18 cellular contexts compared by ENCODE assay signal in genomic region chr1:169762699-169763098, GRCh38. TPM values are rescaled to one million over a fixed set of nuclear protein-coding genes. Genes with fewer than 3 reads are reported as not detected.
"Had no signal": no experiment of that assay in that cellular context is flagged by ENCODE, and none has a peak within 500 bp of the region (broad histone marks: within the 10 kb centered on the region; RNA-seq: fewer than 3 reads in every experiment).

No MANE protein-coding gene starts in this region.

- H3K9me3 ChIP-seq: esophagus muscularis mucosa, gastrocnemius medialis, heart right ventricle, left lung, lower lobe of right lung, psoas muscle, upper lobe of right lung, vagina had no signal

- H3K36me3 ChIP-seq: esophagus muscularis mucosa, gastrocnemius medialis, heart right ventricle, left lung, lower lobe of right lung, upper lobe of right lung, vagina had no signal

- H3K27me3 ChIP-seq: esophagus muscularis mucosa, gastrocnemius medialis, left lung, upper lobe of right lung, vagina had no signal

- ATAC-seq: effector memory CD8-positive, alpha-beta T cell; gastrocnemius medialis; heart right ventricle; left lung; lower lobe of right lung; psoas muscle; sciatic nerve; upper lobe of right lung had no signal

- H3K4me1 ChIP-seq: esophagus muscularis mucosa, left lung, lower lobe of right lung, psoas muscle, upper lobe of right lung, vagina had no signal

- H3K27ac ChIP-seq: epithelial cell of prostate, esophagus muscularis mucosa, gastrocnemius medialis, heart right ventricle, left lung, lower lobe of right lung, psoas muscle, upper lobe of right lung, vagina had no signal

- DNase-seq: effector memory CD8-positive, alpha-beta T cell; gastrocnemius medialis; heart right ventricle; hypothalamus; kidney glomerular epithelial cell; left lung; lower lobe of right lung; naive B cell; occipital lobe; psoas muscle; stimulated activated CD4-positive, alpha-beta T cell treated with anti-CD3 and anti-CD28 coated beads, Interleukin-12 subunit alpha, Interleukin-12 subunit beta, amount 100 ng/mL, for 4 hours; stimulated activated naive CD4-positive, alpha-beta T cell treated with Interleukin-2 at 50 U/mL for 16 hours; upper lobe of right lung had no signal

- H3K4me3 ChIP-seq: esophagus muscularis mucosa, gastrocnemius medialis, heart right ventricle, left lung, lower lobe of right lung, psoas muscle, upper lobe of right lung, vagina had no signal

RNA-seq across cellular contexts. Expression of gene SELE, which starts 28.8 kb away (rescaled TPM):
- total RNA-seq: fibroblast of villous mesenchyme had no signal

RNA-seq across cellular contexts. Expression of gene SELL, which starts 51.3 kb away (rescaled TPM):
- total RNA-seq: fibroblast of villous mesenchyme, vagina had no signal
